In the genomic region with DNA sequence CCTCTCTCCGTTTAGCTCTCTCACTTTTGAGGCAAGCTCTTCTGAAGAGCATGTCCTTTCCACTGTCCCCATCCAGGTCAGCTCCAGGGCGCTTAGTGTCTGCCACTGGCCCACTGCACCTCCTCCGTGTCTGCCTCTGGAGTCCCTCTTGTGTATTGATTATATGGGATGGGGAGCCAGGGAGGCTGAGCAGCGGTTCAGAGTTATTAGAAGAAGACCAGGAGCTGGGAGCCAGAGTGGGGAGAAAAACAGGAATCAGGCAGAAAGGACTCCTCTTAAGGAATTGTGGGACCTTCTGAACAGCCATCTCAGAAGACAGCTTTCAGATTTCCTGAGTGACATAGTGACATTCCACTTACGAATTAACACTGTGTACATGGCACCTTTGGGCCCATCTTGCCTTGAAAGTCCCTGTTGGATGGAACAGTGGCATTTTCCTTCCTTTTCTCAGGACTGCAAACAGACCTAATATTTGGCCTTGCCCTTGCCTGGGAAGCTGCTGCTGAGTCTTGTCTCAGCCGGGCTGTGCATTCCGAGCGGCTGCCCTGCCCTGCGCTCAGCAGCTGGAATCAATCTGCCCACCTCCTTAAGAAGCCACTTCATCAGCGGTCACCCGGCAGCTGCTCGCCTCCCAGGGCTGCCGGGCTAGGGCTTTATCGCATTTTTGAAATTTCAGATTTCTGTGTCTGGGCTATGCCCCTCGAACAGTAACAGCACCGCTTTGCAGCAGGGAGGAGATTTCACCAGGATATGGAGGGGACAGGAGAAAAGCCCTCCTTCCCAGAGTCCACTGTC, we compare ENCODE assay signal across 7 cellular contexts.
DNase-seq lines count a peak whose midpoint lies in the region; ATAC-seq and TF ChIP-seq lines count a peak whose summit lies in the region.

No MANE protein-coding gene starts in this region.

- POLR2A ChIA-PET in Caco-2 (lab: Charles Lee), result no interaction called here

- CTCF ChIA-PET in Caco-2 (lab: Charles Lee), result no interaction called here

- peaks cover 9% of the 10 kb centered on the region for H3K4me1 Mint-ChIP-seq in Caco-2 (ENCODE audit: low read depth, unreplicated experiment)

- no peaks in the 10 kb centered on the region for H3K9me3 Mint-ChIP-seq in Caco-2 (ENCODE audit: unreplicated experiment)

- ATAC-seq in mucosa of descending colon, result no peak
- ATAC-seq in upper lobe of left lung (ENCODE audit: low FRiP score in 2 of 2), result peak; percentile 74 to 83

- H3K9me3 ChIP-seq in esophagus muscularis mucosa, result no peaks in the 10 kb centered on the region
- H3K9me3 ChIP-seq in mucosa of descending colon, result no peaks in the 10 kb centered on the region
- H3K9me3 ChIP-seq in upper lobe of left lung, result no peaks in the 10 kb centered on the region
- no peaks in the 10 kb centered on the region for H3K9me3 ChIP-seq in Caco-2

- WGBS in esophagus muscularis mucosa, result 24% methylated on average over 12 of the region's 16 CpGs
- 38 to 55% methylated on average over 15 to 16 of the region's 16 CpGs for WGBS in upper lobe of left lung, 2 donors

- peaks cover 4 to 53% (median 43%) of the 10 kb centered on the region in 4 donors for H3K4me1 ChIP-seq in esophagus muscularis mucosa
- H3K4me1 ChIP-seq in mucosa of descending colon (ENCODE audit: low read depth), result peaks cover 9% of the 10 kb centered on the region
- peaks cover 0 to 23% (median 8%) of the 10 kb centered on the region in 4 donors for H3K4me1 ChIP-seq in upper lobe of left lung
- 0 out of 2 replicates have a peak, but pooled peaks cover 4% of the 10 kb centered on the region for H3K4me1 ChIP-seq in Caco-2

- TF ChIP-seq CTCF in esophagus muscularis mucosa (IDR thresholded peaks at IDR 0.05), result no peak
- no peak for TF ChIP-seq CTCF in mucosa of descending colon (IDR thresholded peaks at IDR 0.05)
- no peak for TF ChIP-seq CTCF in upper lobe of left lung (IDR thresholded peaks at IDR 0.05)
- TF ChIP-seq CTCF in dorsolateral prefrontal cortex (IDR thresholded peaks at IDR 0.05 in 54 of 56, conservative IDR thresholded peaks at IDR 0.05 in 2 of 56; ENCODE audit: low read depth in 1 of 56, partially characterized antibody in 56 of 56), result no peak
- TF ChIP-seq CTCF in Caco-2 (IDR thresholded peaks at IDR 0.05; ENCODE audit: insufficient read depth in 1 of 2, low read depth in 1 of 2, low read length in 1 of 2, severe bottlenecking in 1 of 2, unreplicated experiment in 1 of 2), result no peak

- peak overlapping the region; percentile 63 to 77 (median 72) for H3K4me3 ChIP-seq in esophagus muscularis mucosa
- no peak overlapping the region for H3K4me3 ChIP-seq in mucosa of descending colon
- peak overlapping the region; percentile 28 to 71 (median 64) for H3K4me3 ChIP-seq in upper lobe of left lung
- H3K4me3 ChIP-seq in dorsolateral prefrontal cortex, result peak overlapping the region in 27 of 59 donors; percentile 5 to 73 (median 63)
- H3K4me3 ChIP-seq in Caco-2 (ENCODE audit: low read depth, low read length), result no peak overlapping the region

- DNase-seq in NCI-H524 (lab: John Stamatoyannopoulos, UW), result peak; percentile 2 to 44
- no peak for DNase-seq in esophagus muscularis mucosa (ENCODE audit: extremely low spot score)
- peak in 2 of 3 donors; percentile 35 to 51 for DNase-seq in mucosa of descending colon
- peak; percentile 60 to 64 for DNase-seq in upper lobe of left lung
- no peak for DNase-seq in dorsolateral prefrontal cortex
- DNase-seq in Caco-2, result no peak
- no peak for DNase-seq in GOT3 (lab: John Stamatoyannopoulos, UW)

- H3K27ac ChIP-seq in esophagus muscularis mucosa (replicated peaks in 1 of 4), result peak overlapping the region; percentile 82 to 92 (median 87)
- peak overlapping the region; percentile 80 to 92 (median 88) for H3K27ac ChIP-seq in upper lobe of left lung
- H3K27ac ChIP-seq in dorsolateral prefrontal cortex, result peak overlapping the region in 19 of 59 donors; percentile 3 to 74 (median 49)

- H3K36me3 Mint-ChIP-seq in Caco-2 (ENCODE audit: insufficient read depth, unreplicated experiment), result peaks cover 6% of the 10 kb centered on the region

- H3K27me3 Mint-ChIP-seq in Caco-2 (ENCODE audit: insufficient read depth, unreplicated experiment), result peaks cover 28% of the 10 kb centered on the region

- peaks cover 0 to 22% (median 0%) of the 10 kb centered on the region in 4 donors for H3K27me3 ChIP-seq in esophagus muscularis mucosa
- no peaks in the 10 kb centered on the region for H3K27me3 ChIP-seq in upper lobe of left lung
- H3K27me3 ChIP-seq in dorsolateral prefrontal cortex, result peaks cover 0 to 84% (median 29%) of the 10 kb centered on the region in 45 donors
- peaks cover 6% of the 10 kb centered on the region for H3K27me3 ChIP-seq in Caco-2 (replicated peaks; ENCODE audit: control insufficient read depth, insufficient read depth, low read length)

- H3K36me3 ChIP-seq in esophagus muscularis mucosa (no peaks in the 10 kb centered on the region), mucosa of descending colon (ENCODE audit: low read depth) (no peaks in the 10 kb centered on the region), upper lobe of left lung (no peaks in the 10 kb centered on the region), Caco-2 (ENCODE audit: control insufficient read depth, insufficient read depth, low read length) (no peaks in the 10 kb centered on the region)

- TF ChIP-seq EP300 in esophagus muscularis mucosa (IDR thresholded peaks at IDR 0.05) (no peak), upper lobe of left lung (IDR thresholded peaks at IDR 0.05) (no peak)

- no TSS peak for BruUV-seq in Caco-2 (replicated peaks; lab: Mats Ljungman, UMichigan)

- no peak overlapping the region for H3K27ac Mint-ChIP-seq in Caco-2 (ENCODE audit: unreplicated experiment)

- no peak overlapping the region for H3K4me3 Mint-ChIP-seq in Caco-2 (ENCODE audit: unreplicated experiment)

- no peak for TF ChIP-seq POLR2A in esophagus muscularis mucosa (IDR thresholded peaks at IDR 0.05; ENCODE audit: low read depth)
- peak in 2 of 4 donors; percentile 22 to 52 for TF ChIP-seq POLR2A in upper lobe of left lung (IDR thresholded peaks at IDR 0.05)

- intact Hi-C loops in esophagus muscularis mucosa (cut with DNase I), result loop anchor here (5.0 kb wide), 1 partner anchor 79 kb away; a partner anchor contains a TSS
- intact Hi-C loops in mucosa of descending colon (cut with DNase I, micrococcal nuclease), result loop anchor here in 1 of 2 donors (10.0 kb wide), 1 partner anchor 1222 kb away; no protein-coding TSS in a partner anchor
- intact Hi-C loops in dorsolateral prefrontal cortex (cut with DNase I), result no loop called here
- intact Hi-C loops in Caco-2 (cut with micrococcal nuclease; ENCODE audit: unreplicated experiment), result no loop called here

Comparison
In these comparisons a context has a peak if more than half of its experiments do, and no peak if none do; other contexts are left out.
1. DNase-seq: peak in NCI-H524 (2 of 2), mucosa of descending colon (2 of 3) and upper lobe of left lung (2 of 2); none in esophagus muscularis mucosa (single experiment), dorsolateral prefrontal cortex (0 of 10), Caco-2 (0 of 2) and GOT3 (single experiment).
2. H3K4me3 ChIP-seq: peak in esophagus muscularis mucosa (4 of 4) and upper lobe of left lung (4 of 4); none in mucosa of descending colon (single experiment) and Caco-2 (single experiment).